In the genomic region with DNA sequence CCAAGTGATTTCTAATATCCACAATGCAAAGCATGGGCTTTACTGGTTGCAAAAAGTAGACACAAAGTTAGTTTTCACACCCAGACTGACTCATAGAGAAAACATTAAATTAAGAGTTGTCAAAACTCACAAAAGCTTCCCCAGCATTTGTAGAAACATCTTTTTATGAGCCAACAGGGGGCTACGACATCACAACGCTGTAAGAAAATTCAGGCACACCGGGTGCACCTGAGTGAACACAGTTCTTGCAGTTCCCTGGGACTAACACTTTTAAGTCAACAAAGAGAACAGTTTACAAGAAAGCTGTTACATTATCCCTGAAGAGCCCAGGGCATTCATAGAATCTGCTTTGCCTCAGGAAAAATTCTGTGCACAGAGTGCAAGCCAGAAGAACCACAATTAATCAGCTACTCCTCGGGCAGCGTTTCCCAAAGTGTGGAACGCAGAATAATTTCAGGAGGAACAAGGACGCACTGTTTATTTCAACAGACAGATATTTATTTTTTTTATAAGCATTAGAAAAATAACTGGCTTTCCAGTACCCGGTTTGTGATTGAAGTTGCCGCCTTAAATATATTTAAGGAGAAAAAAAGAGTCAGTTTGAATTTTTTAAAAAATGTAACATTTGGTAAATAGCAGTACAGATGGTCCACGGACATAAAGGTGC, we compare ENCODE assay signal across 8 cellular contexts. TPM values are rescaled to one million over a fixed set of nuclear protein-coding genes. Genes with fewer than 3 reads are reported as not detected.
DNase-seq lines count a peak whose midpoint lies in the region; ATAC-seq, FAIRE-seq and TF ChIP-seq lines count a peak whose summit lies in the region.

No MANE protein-coding gene starts in this region.

- POLR2A ChIA-PET in CD8-positive, alpha-beta T cell (lab: Charles Lee), result interaction anchor here (0.6 kb wide), 1 partner anchor 154 kb away, joined by 3 read pairs; a partner anchor contains a TSS

- peaks cover 3% of the 10 kb centered on the region for H3K36me3 Mint-ChIP-seq in CD8-positive, alpha-beta T cell

- no peaks in the 10 kb centered on the region for H3K9me3 ChIP-seq in CD8-positive, alpha-beta T cell (ENCODE audit: low read length)
- no peaks in the 10 kb centered on the region for H3K9me3 ChIP-seq in thoracic aorta

- no peaks in the 10 kb centered on the region for H3K27me3 ChIP-seq in CD8-positive, alpha-beta T cell (ENCODE audit: insufficient read depth, low read length)
- H3K27me3 ChIP-seq in thoracic aorta (replicated peaks; ENCODE audit: insufficient read depth), result no peaks in the 10 kb centered on the region

- CTCF ChIA-PET in CD8-positive, alpha-beta T cell (lab: Charles Lee), result interaction anchor here (0.6 to 2.0 kb wide), 3 partner anchors 65 to 101 kb away, joined by 3 to 9 read pairs (median 3); no protein-coding TSS in a partner anchor

- ATAC-seq in CD8-positive, alpha-beta T cell, result no peak
- ATAC-seq in thoracic aorta (ENCODE audit: insufficient number of reproducible peaks, low FRiP score, low read depth) (no peak), GM18519 (IDR thresholded peaks at IDR 0.05; ENCODE audit: low FRiP score, unreplicated experiment) (no peak), GM18505 (IDR thresholded peaks at IDR 0.05; ENCODE audit: unreplicated experiment) (no peak)

- DNase-seq in CD8-positive, alpha-beta T cell, result no peak
- DNase-seq in HuH-7.5 (ENCODE audit: low spot score), result peak; percentile 27
- DNase-seq in astrocyte of the cerebellum (ENCODE audit: low read depth), result no peak
- peak; percentile 47 for DNase-seq in left kidney (ENCODE audit: low read depth, low spot score)
- no peak for DNase-seq in thoracic aorta (ENCODE audit: low spot score)
- no peak for DNase-seq in GM12891 (ENCODE audit: insufficient read length, low spot score)

- H3K36me3 ChIP-seq in CD8-positive, alpha-beta T cell (ENCODE audit: insufficient read depth, low read length), result no peaks in the 10 kb centered on the region
- H3K36me3 ChIP-seq in thoracic aorta, result no peaks in the 10 kb centered on the region

- peak; percentile 22 for TF ChIP-seq CTCF in CD8-positive, alpha-beta T cell (IDR thresholded peaks at IDR 0.05)
- TF ChIP-seq CTCF in astrocyte of the cerebellum (IDR thresholded peaks at IDR 0.05; ENCODE audit: low read depth, low read length, missing control alignments), result no peak
- no peak for TF ChIP-seq CTCF in thoracic aorta (IDR thresholded peaks at IDR 0.05)

- peaks cover 61% of the 10 kb centered on the region for H3K4me1 Mint-ChIP-seq in CD8-positive, alpha-beta T cell (ENCODE audit: low read depth)

- in situ Hi-C loops in astrocyte of the cerebellum (cut with HindIII; ENCODE audit: low sequenced_read_pairs), result no loop called here

- peak overlapping the region; percentile 87 for H3K27ac Mint-ChIP-seq in CD8-positive, alpha-beta T cell

- peak overlapping the region; percentile 86 for H3K4me3 ChIP-seq in CD8-positive, alpha-beta T cell (ENCODE audit: low read depth, low read length)
- peak overlapping the region; percentile 84 for H3K4me3 ChIP-seq in astrocyte of the cerebellum (ENCODE audit: low read depth, low read length)
- H3K4me3 ChIP-seq in thoracic aorta, result peak overlapping the region; percentile 88

- TF ChIP-seq POLR2A in GM12891 (IDR thresholded peaks at IDR 0.05; ENCODE audit: low read depth, low read length), result no peak
- TF ChIP-seq POLR2A in GM18505 (IDR thresholded peaks at IDR 0.05; ENCODE audit: borderline replicate concordance, extremely low read depth, insufficient read depth, insufficient read length), result no peak

- H3K4me1 ChIP-seq in CD8-positive, alpha-beta T cell (ENCODE audit: insufficient read depth, low read length), result peaks cover 51% of the 10 kb centered on the region
- H3K4me1 ChIP-seq in thoracic aorta (ENCODE audit: control insufficient read depth in 1 of 2, low read depth in 2 of 2), result peaks cover 37 to 59% of the 10 kb centered on the region in 2 donors

- H3K27ac ChIP-seq in CD8-positive, alpha-beta T cell (ENCODE audit: low read depth, low read length), result peak overlapping the region; percentile 85
- H3K27ac ChIP-seq in thoracic aorta, result peak overlapping the region; percentile 91 to 98

- H3K4me3 Mint-ChIP-seq in CD8-positive, alpha-beta T cell, result peak overlapping the region; percentile 89

- intact Hi-C loops in CD8-positive, alpha-beta T cell (cut with DNase I, micrococcal nuclease), result loop anchor here (1.0 to 10.0 kb wide), 6 partner anchors 66 to 294 kb away; a partner anchor contains a TSS

- H3K27me3 Mint-ChIP-seq in CD8-positive, alpha-beta T cell (ENCODE audit: low read depth), result no peaks in the 10 kb centered on the region

- FAIRE-seq in GM12891 (lab: Jason Lieb, UNC), result no peak

- no peaks in the 10 kb centered on the region for H3K9me3 Mint-ChIP-seq in CD8-positive, alpha-beta T cell

TF ChIP-seq in GM12891, 5 proteins besides CTCF, POLR2A, EP300 and RAD21:
- TF ChIP-seq PAX5 (IDR thresholded peaks at IDR 0.05; ENCODE audit: insufficient read depth, low read length, severe bottlenecking), result no peak
- TF ChIP-seq POU2F2 (IDR thresholded peaks at IDR 0.05; ENCODE audit: low read depth, low read length), result no peak
- no peak for TF ChIP-seq TAF1 (IDR thresholded peaks at IDR 0.05; ENCODE audit: low read depth, low read length)
- no peak for TF ChIP-seq SPI1 (IDR thresholded peaks at IDR 0.05; ENCODE audit: low read depth, low read length)
- TF ChIP-seq POLR2AphosphoS5 (IDR thresholded peaks at IDR 0.05; ENCODE audit: low read depth, low read length), result no peak

RNA-seq across cellular contexts. Expression of a gene that starts 1.2 kb away (rescaled TPM):
- 10 to 100 TPM in 1 of 2 experiments, 1 to 10 TPM in 1; 9.6 to 11.7 TPM for total RNA-seq in CD8-positive, alpha-beta T cell
- 10 to 100 TPM; 23.7 to 28.6 TPM for total RNA-seq in thoracic aorta
- 13.5 TPM for polyA plus RNA-seq in GM12891 (2012; ENCODE audit: low read depth, missing spikeins)

RNA-seq across cellular contexts. Expression of a gene that starts 29.6 kb away (rescaled TPM):
- total RNA-seq in CD8-positive, alpha-beta T cell, result 1 to 10 TPM; 2.9 to 3.2 TPM
- total RNA-seq in thoracic aorta, result 10 to 100 TPM; 15.9 to 33.3 TPM
- 130 TPM for polyA plus RNA-seq in GM12891 (2012; ENCODE audit: low read depth, missing spikeins)

RNA-seq across cellular contexts. Expression of a gene that starts 59.5 kb away (rescaled TPM):
- total RNA-seq in CD8-positive, alpha-beta T cell, result 1 to 10 TPM; 1.1 to 1.4 TPM
- total RNA-seq in thoracic aorta, result not detected
- 8.8 TPM for polyA plus RNA-seq in GM12891 (2012; ENCODE audit: low read depth, missing spikeins)

Comparison
In these comparisons a context has a peak if more than half of its experiments do, and no peak if none do; other contexts are left out.
1. DNase-seq: peak in HuH-7.5 (single experiment) and left kidney (single experiment); none in CD8-positive, alpha-beta T cell (0 of 7), astrocyte of the cerebellum (single experiment), thoracic aorta (single experiment) and GM12891 (single experiment).
2. RNA of a gene that starts 29.6 kb away (total RNA-seq): 15.9 to 33.3 TPM in thoracic aorta; 2.9 to 3.2 TPM in CD8-positive, alpha-beta T cell; every median in the first group is over 4 times any median in the second.
3. Peak in every context shown above with its lines, with median percentiles within 50 percentile points of each other: H3K4me3 ChIP-seq.